In the genomic region with DNA sequence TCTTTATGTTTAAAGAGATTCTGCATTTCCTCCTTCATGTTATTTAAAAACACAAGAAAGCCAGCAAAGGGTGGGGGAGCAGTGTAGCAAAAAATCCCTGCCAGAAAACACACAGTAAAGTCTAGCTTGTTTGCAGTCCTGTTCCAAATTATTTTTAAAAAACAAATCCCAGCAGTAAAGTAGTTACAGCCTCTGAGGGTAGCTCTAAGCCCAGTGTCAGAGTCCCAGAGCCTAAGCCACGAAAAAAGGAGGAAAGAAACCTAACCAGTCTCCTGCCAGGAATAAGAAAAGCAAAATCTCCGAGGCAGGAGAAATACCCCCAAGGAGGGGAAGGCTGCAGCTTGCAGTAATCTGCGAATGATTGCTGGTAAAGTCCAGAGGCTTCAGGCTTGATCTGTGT, we compare ENCODE assay signal across 15 cellular contexts.
DNase-seq lines count a peak whose midpoint lies in the region; ATAC-seq and TF ChIP-seq lines count a peak whose summit lies in the region.
"Had no signal": no experiment of that assay in that cellular context is flagged by ENCODE, and none has a peak within 500 bp of the region (broad histone marks: within the 10 kb centered on the region; RNA-seq: fewer than 3 reads in every experiment).

No MANE protein-coding gene starts in this region.

- H3K36me3 Mint-ChIP-seq in HFFc6 (ENCODE audit: low read depth): no peaks in the 10 kb centered on the region
- H3K36me3 Mint-ChIP-seq in endodermal cell (ENCODE audit: low read depth): no peaks in the 10 kb centered on the region
- H3K36me3 Mint-ChIP-seq: activated naive CD8-positive, alpha-beta T cell had no signal

- H3K27me3 ChIP-seq in endodermal cell (ENCODE audit: control insufficient read depth, insufficient read depth, low read length, poor library complexity, severe bottlenecking): peaks cover 9% of the 10 kb centered on the region
- H3K27me3 ChIP-seq in left lung: no peaks in the 10 kb centered on the region
- no peaks in the 10 kb centered on the region for H3K27me3 ChIP-seq in skeletal muscle satellite cell (ENCODE audit: control insufficient read depth, insufficient read depth, low read length)

- no peaks in the 10 kb centered on the region for H3K9me3 ChIP-seq in endodermal cell (ENCODE audit: control insufficient read depth, low read length)
- H3K9me3 ChIP-seq in left lung: no peaks in the 10 kb centered on the region
- no peaks in the 10 kb centered on the region for H3K9me3 ChIP-seq in skeletal muscle satellite cell (replicated peaks; ENCODE audit: low read length)

- no peaks in the 10 kb centered on the region for H3K9me3 Mint-ChIP-seq in HFFc6
- H3K9me3 Mint-ChIP-seq in endodermal cell: no peaks in the 10 kb centered on the region
- H3K9me3 Mint-ChIP-seq: activated CD8-positive, alpha-beta T cell treated with anti-CD3 and anti-CD28 coated beads for 36 hours had no signal

- no peak for TF ChIP-seq CTCF in HFFc6 (IDR thresholded peaks at IDR 0.05)
- no peak for TF ChIP-seq CTCF in endodermal cell (conservative IDR thresholded peaks at IDR 0.05)
- TF ChIP-seq CTCF in left lung (IDR thresholded peaks at IDR 0.05): no peak

- H3K27ac ChIP-seq in endodermal cell (ENCODE audit: low read depth, low read length) (no peak overlapping the region), left lung (peak overlapping the region; percentile 75 to 92)

- WGBS in endodermal cell (ENCODE audit: insufficient coverage in 1 of 2, insufficient read length in 1 of 2), 2 experiments: 20 to 21% methylated on average over 2 to 3 of the region's 3 CpGs

- H3K27me3 Mint-ChIP-seq in HFFc6 (ENCODE audit: insufficient read depth) (no peaks in the 10 kb centered on the region), endodermal cell (ENCODE audit: insufficient read depth) (peaks cover 12% of the 10 kb centered on the region)

- H3K27ac Mint-ChIP-seq in HFFc6 (peak overlapping the region; percentile 85), endodermal cell (no peak overlapping the region)
- H3K27ac Mint-ChIP-seq: activated CD8-positive, alpha-beta T cell treated with anti-CD3 and anti-CD28 coated beads for 36 hours; activated naive CD8-positive, alpha-beta T cell had no signal

- intact Hi-C loops in left lung (cut with DNase I): no loop called here

- no peaks in the 10 kb centered on the region for H3K36me3 ChIP-seq in endodermal cell (ENCODE audit: control insufficient read depth, insufficient read depth, low read length)
- no peaks in the 10 kb centered on the region for H3K36me3 ChIP-seq in left lung
- no peaks in the 10 kb centered on the region for H3K36me3 ChIP-seq in skeletal muscle satellite cell (ENCODE audit: insufficient read depth, low read length)

- H3K4me1 ChIP-seq in endodermal cell (ENCODE audit: control insufficient read depth, insufficient read depth, low read length) (peaks cover 6% of the 10 kb centered on the region), left lung (peaks cover 13 to 22% of the 10 kb centered on the region in 2 donors), skeletal muscle satellite cell (ENCODE audit: control insufficient read depth, insufficient read depth, low read length) (peaks cover 52% of the 10 kb centered on the region)

- peak overlapping the region; percentile 68 for H3K4me3 Mint-ChIP-seq in HFFc6
- peak overlapping the region; percentile 20 for H3K4me3 Mint-ChIP-seq in endodermal cell
- H3K4me3 Mint-ChIP-seq: activated CD8-positive, alpha-beta T cell treated with anti-CD3 and anti-CD28 coated beads for 36 hours; activated naive CD8-positive, alpha-beta T cell had no signal

- H3K4me3 ChIP-seq in endodermal cell (ENCODE audit: low read length): peak overlapping the region; percentile 22
- peak overlapping the region in 1 of 2 donors; percentile 3 for H3K4me3 ChIP-seq in left lung
- H3K4me3 ChIP-seq in skeletal muscle satellite cell (ENCODE audit: low read length): peak overlapping the region; percentile 11

- H3K9ac ChIP-seq in endodermal cell (ENCODE audit: extremely low read depth, low read length, poor library complexity, severe bottlenecking) (no peak overlapping the region), skeletal muscle satellite cell (ENCODE audit: low read depth, low read length) (peak overlapping the region; percentile 80)

- ATAC-seq in left lung (peak; percentile 21), GM19397 (IDR thresholded peaks at IDR 0.05; ENCODE audit: unreplicated experiment) (no peak), HG03378 (IDR thresholded peaks at IDR 0.05; ENCODE audit: unreplicated experiment) (no peak)
- ATAC-seq: activated CD8-positive, alpha-beta T cell treated with anti-CD3 and anti-CD28 coated beads for 36 hours had no signal

- H3K4me2 ChIP-seq in skeletal muscle satellite cell (ENCODE audit: low read length): peak overlapping the region; percentile 69

- peaks cover 58% of the 10 kb centered on the region for H3K4me1 Mint-ChIP-seq in HFFc6 (ENCODE audit: low read depth)
- peaks cover 31% of the 10 kb centered on the region for H3K4me1 Mint-ChIP-seq in endodermal cell

- DNase-seq in HFFc6: no peak
- no peak for DNase-seq in endodermal cell
- no peak for DNase-seq in left lung
- DNase-seq in RPMI8226: no peak
- no peak for DNase-seq in NCI-H345 (lab: John Stamatoyannopoulos, UW)
- DNase-seq: activated CD8-positive, alpha-beta T cell treated with anti-CD3 and anti-CD28 coated beads for 36 hours; AML-193; NCI-H1436; NCI-H82; stimulated activated CD4-positive, alpha-beta T cell treated with anti-CD3 and anti-CD28 coated beads, Interleukin-4, amount 100 ng/mL, for 4 hours; T-helper 1 cell had no signal
